8 cellular contexts compared by ENCODE assay signal in genomic region chr19:38336638-38337359, GRCh38. TPM values are rescaled to one million over a fixed set of nuclear protein-coding genes. Genes with fewer than 3 reads are reported as not detected.
A peak's percentile ranks its signal among the peaks of the same experiment; 100 is the strongest.
DNase-seq lines count a peak whose midpoint lies in the region; TF ChIP-seq lines count a peak whose summit lies in the region.

No MANE protein-coding gene starts in this region.

- peak overlapping the region; percentile 100 for H3K27ac Mint-ChIP-seq in activated T-helper 2 cell treated with anti-CD3 and anti-CD28 coated beads, Interferon-gamma antibody, Interleukin-2, Interleukin-4, amounts not matched to agents 10 μg/mL and 5 μg/mL and 100 μg/mL, durations not matched to agents 14 hours and 24 hours and 36 hours
- peak overlapping the region; percentile 49 to 97 (median 93) for H3K27ac Mint-ChIP-seq in nephron

- CTCF ChIA-PET in RWPE1 (lab: Yijun Ruan, JAX) = interaction anchor here (1.0 kb wide), 1 partner anchor 26 kb away, joined by 3 read pairs; no protein-coding TSS in a partner anchor

- H3K4me1 Mint-ChIP-seq in activated T-helper 2 cell treated with anti-CD3 and anti-CD28 coated beads, Interferon-gamma antibody, Interleukin-2, Interleukin-4, amounts not matched to agents 10 μg/mL and 5 μg/mL and 100 μg/mL, durations not matched to agents 14 hours and 24 hours and 36 hours (ENCODE audit: low read depth) = peaks cover 7% of the 10 kb centered on the region
- H3K4me1 Mint-ChIP-seq in nephron = peaks cover 11% of the 10 kb centered on the region

- H3K9me2 ChIP-seq in Loucy (replicated peaks; ENCODE audit: low read depth, low read length) = no peaks in the 10 kb centered on the region

- no peaks in the 10 kb centered on the region for H3K36me3 Mint-ChIP-seq in activated T-helper 2 cell treated with anti-CD3 and anti-CD28 coated beads, Interferon-gamma antibody, Interleukin-2, Interleukin-4, amounts not matched to agents 10 μg/mL and 5 μg/mL and 100 μg/mL, durations not matched to agents 14 hours and 24 hours and 36 hours (ENCODE audit: low read depth)
- peaks cover 6% of the 10 kb centered on the region for H3K36me3 Mint-ChIP-seq in nephron (ENCODE audit: low read depth)

- peak overlapping the region; percentile 94 for H3K27ac ChIP-seq in RWPE1

- no peaks in the 10 kb centered on the region for H3K9me3 ChIP-seq in Loucy (ENCODE audit: insufficient read depth, low read depth, low read length)

- peak overlapping the region; percentile 77 for H3K9ac ChIP-seq in Loucy (ENCODE audit: low read depth, low read length, poor library complexity, severe bottlenecking)

- no peaks in the 10 kb centered on the region for H3K79me2 ChIP-seq in Loucy (ENCODE audit: insufficient read depth, low read length)

- TF ChIP-seq CTCF in Loucy (conservative IDR thresholded peaks at IDR 0.05; ENCODE audit: low read length) (no peak), RWPE1 (conservative IDR thresholded peaks at IDR 0.05; ENCODE audit: low read depth) (no peak), fibroblast of pulmonary artery (IDR thresholded peaks at IDR 0.05; ENCODE audit: low read length, missing control alignments) (no peak), nephron (IDR thresholded peaks at IDR 0.05; ENCODE audit: unreplicated experiment in 3 of 3) (no peak)

- H3K27me3 Mint-ChIP-seq in activated T-helper 2 cell treated with anti-CD3 and anti-CD28 coated beads, Interferon-gamma antibody, Interleukin-2, Interleukin-4, amounts not matched to agents 10 μg/mL and 5 μg/mL and 100 μg/mL, durations not matched to agents 14 hours and 24 hours and 36 hours (ENCODE audit: low read depth) = no peaks in the 10 kb centered on the region
- peaks cover 3% of the 10 kb centered on the region for H3K27me3 Mint-ChIP-seq in nephron (ENCODE audit: low read depth)

- no peaks in the 10 kb centered on the region for H4K20me1 ChIP-seq in Loucy (ENCODE audit: insufficient read depth, low read length, poor library complexity, severe bottlenecking)

- H2AFZ ChIP-seq in Loucy (ENCODE audit: low read length) = peak overlapping the region; percentile 84

- H3K4me3 ChIP-seq in Loucy (ENCODE audit: low read length, poor library complexity, severe bottlenecking) (peak overlapping the region; percentile 83), fibroblast of pulmonary artery (replicated peaks; ENCODE audit: low read depth, low read length) (peak overlapping the region; percentile 72)

- no peaks in the 10 kb centered on the region for H3K27me3 ChIP-seq in Loucy (ENCODE audit: insufficient read depth, low read length, poor library complexity, severe bottlenecking)

- no peaks in the 10 kb centered on the region for H3K36me3 ChIP-seq in Loucy (ENCODE audit: insufficient read depth, low read length)

- no peaks in the 10 kb centered on the region for H3K9me3 Mint-ChIP-seq in activated T-helper 2 cell treated with anti-CD3 and anti-CD28 coated beads, Interferon-gamma antibody, Interleukin-2, Interleukin-4, amounts not matched to agents 10 μg/mL and 5 μg/mL and 100 μg/mL, durations not matched to agents 14 hours and 24 hours and 36 hours
- no peaks in the 10 kb centered on the region for H3K9me3 Mint-ChIP-seq in nephron

- intact Hi-C loops in activated T-helper 2 cell treated with anti-CD3 and anti-CD28 coated beads, Interferon-gamma antibody, Interleukin-2, Interleukin-4, amounts not matched to agents 10 μg/mL and 5 μg/mL and 100 μg/mL, durations not matched to agents 14 hours and 24 hours and 36 hours (cut with micrococcal nuclease) = loop anchor here (1.0 to 5.0 kb wide), 4 partner anchors 20 to 430 kb away; partner anchors contain the start of genes PPP1R14A, PSMD8, SIPA1L3 and WDR87

- peak overlapping the region; percentile 85 for H3K4me2 ChIP-seq in Loucy (ENCODE audit: low read depth, low read length, poor library complexity, severe bottlenecking)

- H3K4me3 Mint-ChIP-seq in activated T-helper 2 cell treated with anti-CD3 and anti-CD28 coated beads, Interferon-gamma antibody, Interleukin-2, Interleukin-4, amounts not matched to agents 10 μg/mL and 5 μg/mL and 100 μg/mL, durations not matched to agents 14 hours and 24 hours and 36 hours (ENCODE audit: low read depth) = peak overlapping the region; percentile 95
- peak overlapping the region; percentile 92 to 97 (median 93) for H3K4me3 Mint-ChIP-seq in nephron

- POLR2A ChIA-PET in RWPE1 (lab: Yijun Ruan, JAX; ENCODE audit: low non-redundant PET) = no interaction called here

- peaks cover 5% of the 10 kb centered on the region for H3K4me1 ChIP-seq in Loucy (ENCODE audit: insufficient read depth, low read length, poor library complexity, severe bottlenecking)

- H3F3A ChIP-seq in Loucy (ENCODE audit: low read depth) = no peaks in the 10 kb centered on the region

- DNase-seq in Daoy (ENCODE audit: low read depth) (peak; percentile 96), H4 (ENCODE audit: low spot score) (peak; percentile 92), RWPE1 (ENCODE audit: low spot score) (peak; percentile 91), fibroblast of pulmonary artery (ENCODE audit: low read depth) (peak; percentile 92)
- peak; percentile 96 for DNase-seq in activated T-helper 2 cell treated with anti-CD3 and anti-CD28 coated beads, Interferon-gamma antibody, Interleukin-2, Interleukin-4, amounts not matched to agents 10 μg/mL and 5 μg/mL and 100 μg/mL, durations not matched to agents 14 hours and 24 hours and 36 hours (ENCODE audit: low spot score)
- peak; percentile 96 for DNase-seq in stimulated activated naive CD4-positive, alpha-beta T cell treated with Interleukin-2 at 50 U/mL for 16 hours (lab: John Stamatoyannopoulos, UW)

RNA-seq across cellular contexts. Expression of gene CATSPERG, which starts 1.2 kb away (rescaled TPM):
- 0.23 and 0.45 TPM in 2 replicates for total RNA-seq in Daoy (2014; rRNA removed; shearing (Covaris generic))
- total RNA-seq in H4 (2014; rRNA removed; shearing (Covaris generic)) = 2.0 TPM in 1 of 2 replicates, not detected in the other
- total RNA-seq in activated T-helper 2 cell treated with anti-CD3 and anti-CD28 coated beads, Interferon-gamma antibody, Interleukin-2, Interleukin-4, amounts not matched to agents 10 μg/mL and 5 μg/mL and 100 μg/mL, durations not matched to agents 14 hours and 24 hours and 36 hours = 4.7 and 4.8 TPM in 2 replicates

RNA-seq across cellular contexts. Expression of gene KCNK6, which starts 17.2 kb away (rescaled TPM):
- 5.2 and 5.9 TPM in 2 replicates for total RNA-seq in Daoy (2014; rRNA removed; shearing (Covaris generic))
- 0.04 TPM in 1 of 2 replicates, not detected in the other for total RNA-seq in H4 (2014; rRNA removed; shearing (Covaris generic))
- 27.3 TPM in 2 replicates for total RNA-seq in activated T-helper 2 cell treated with anti-CD3 and anti-CD28 coated beads, Interferon-gamma antibody, Interleukin-2, Interleukin-4, amounts not matched to agents 10 μg/mL and 5 μg/mL and 100 μg/mL, durations not matched to agents 14 hours and 24 hours and 36 hours

RNA-seq across cellular contexts. Expression of gene YIF1B, which starts 21.1 kb away (rescaled TPM):
- total RNA-seq in Daoy (2014; rRNA removed; shearing (Covaris generic)) = 97.5 and 99.7 TPM in 2 replicates
- 138 and 146 TPM in 2 replicates for total RNA-seq in H4 (2014; rRNA removed; shearing (Covaris generic))
- total RNA-seq in activated T-helper 2 cell treated with anti-CD3 and anti-CD28 coated beads, Interferon-gamma antibody, Interleukin-2, Interleukin-4, amounts not matched to agents 10 μg/mL and 5 μg/mL and 100 μg/mL, durations not matched to agents 14 hours and 24 hours and 36 hours = 106 and 114 TPM in 2 replicates

RNA-seq across cellular contexts. Expression of gene C19orf33, which starts 32.7 kb away (rescaled TPM):
- 2.7 TPM in 1 of 2 replicates, not detected in the other for total RNA-seq in Daoy (2014; rRNA removed; shearing (Covaris generic))
- 2.7 TPM in 1 of 2 replicates, not detected in the other for total RNA-seq in H4 (2014; rRNA removed; shearing (Covaris generic))
- 2.0 TPM in 1 of 2 replicates, not detected in the other for total RNA-seq in activated T-helper 2 cell treated with anti-CD3 and anti-CD28 coated beads, Interferon-gamma antibody, Interleukin-2, Interleukin-4, amounts not matched to agents 10 μg/mL and 5 μg/mL and 100 μg/mL, durations not matched to agents 14 hours and 24 hours and 36 hours

RNA-seq across cellular contexts. Expression of gene PSMD8, which starts 37.6 kb away (rescaled TPM):
- 273 and 343 TPM in 2 replicates for total RNA-seq in Daoy (2014; rRNA removed; shearing (Covaris generic))
- total RNA-seq in H4 (2014; rRNA removed; shearing (Covaris generic)) = 743 and 838 TPM in 2 replicates
- 286 and 299 TPM in 2 replicates for total RNA-seq in activated T-helper 2 cell treated with anti-CD3 and anti-CD28 coated beads, Interferon-gamma antibody, Interleukin-2, Interleukin-4, amounts not matched to agents 10 μg/mL and 5 μg/mL and 100 μg/mL, durations not matched to agents 14 hours and 24 hours and 36 hours

Comparison
In these comparisons a context has a peak if more than half of its experiments do, and no peak if none do; other contexts are left out.
1. Peak in every context shown above with its lines: DNase-seq, H3K4me3 ChIP-seq and H3K27ac ChIP-seq.